ENCODE assay signal across 28 cellular contexts in genomic region chr11:118597556-118597955, GRCh38. TPM values are rescaled to one million over a fixed set of nuclear protein-coding genes. Genes with fewer than 3 reads are reported as not detected.
A peak's percentile ranks its signal among the peaks of the same experiment; 100 is the strongest.
DNase-seq lines count a peak whose midpoint lies in the region; ATAC-seq and TF ChIP-seq lines count a peak whose summit lies in the region.
"Had no signal": no experiment of that assay in that cellular context is flagged by ENCODE, and none has a peak within 500 bp of the region (broad histone marks: within the 10 kb centered on the region; RNA-seq: fewer than 3 reads in every experiment).

No MANE protein-coding gene starts in this region.

- no peak for DNase-seq in CD8-positive, alpha-beta T cell
- DNase-seq in left lobe of liver (ENCODE audit: low spot score): peak; percentile 52
- peak; percentile 19 for DNase-seq in posterior vena cava (ENCODE audit: low spot score)
- no peak for DNase-seq in globus pallidus (ENCODE audit: low spot score)
- DNase-seq in left lung: no peak
- no peak for DNase-seq in brain microvascular endothelial cell
- DNase-seq: AML-193, C1 segment of cervical spinal cord, Calu3, DMS79 treated with DMSO at 0.1 percent for 48 hours, GF-D8, HFFc6, IMR-90, KG1, MG63, NCI-H1105 treated with DMSO at 0.1 percent for 48 hours, NCI-H146, NCI-H1930, NCI-H2107, NCI-H446, NCI-H524 treated with DMSO at 0.1 percent for 48 hours, NCI-H774, SIG-M5, SK-N-SH had no signal

- H3K4me2 ChIP-seq in BLaER1 treated with 17β-estradiol and CSF1 and Interleukin-3, amounts not matched to agents 10 nM and 100 nM: peak overlapping the region in 1 of 11 experiments; percentile 74; a peak in 3 of 22 replicates
- H3K4me2 ChIP-seq: A549, SK-N-SH had no signal

- peak overlapping the region in 6 of 11 experiments; percentile 62 to 83 (median 78); a peak in 9 of 22 replicates for H3K27ac ChIP-seq in BLaER1 treated with 17β-estradiol and CSF1 and Interleukin-3, amounts not matched to agents 10 nM and 100 nM
- no peak overlapping the region for H3K27ac ChIP-seq in CD8-positive, alpha-beta T cell (ENCODE audit: low read depth, low read length)
- no peak overlapping the region for H3K27ac ChIP-seq in left lung
- H3K27ac ChIP-seq in brain microvascular endothelial cell: no peak overlapping the region
- H3K27ac ChIP-seq: A549 had no signal

- intact Hi-C loops in CD8-positive, alpha-beta T cell (cut with DNase I, micrococcal nuclease): no loop called here
- intact Hi-C loops in posterior vena cava (cut with DNase I) (no loop called here), left lung (cut with DNase I) (loop anchor here in 1 of 2 donors (10.0 kb wide), 1 partner anchor 57 kb away; no protein-coding TSS in a partner anchor)

- no peak overlapping the region for H3K4me3 ChIP-seq in BLaER1 treated with 17β-estradiol and CSF1 and Interleukin-3, amounts not matched to agents 10 nM and 100 nM
- no peak overlapping the region for H3K4me3 ChIP-seq in CD8-positive, alpha-beta T cell (ENCODE audit: low read depth, low read length)
- H3K4me3 ChIP-seq in left lung (no peak overlapping the region), brain microvascular endothelial cell (ENCODE audit: low read depth, low read length) (no peak overlapping the region)
- H3K4me3 ChIP-seq: A549, HAP-1, MG63 had no signal

- no peak overlapping the region for H3K9ac ChIP-seq in BLaER1 treated with 17β-estradiol and CSF1 and Interleukin-3, amounts not matched to agents 10 nM and 100 nM
- H3K9ac ChIP-seq: SK-N-SH had no signal

- H3K4me1 Mint-ChIP-seq in CD8-positive, alpha-beta T cell (ENCODE audit: low read depth): peaks cover 18% of the 10 kb centered on the region

- H3K4me1 ChIP-seq in BLaER1 treated with 17β-estradiol and CSF1 and Interleukin-3, amounts not matched to agents 10 nM and 100 nM: peaks cover 0 to 32% (median 29%) of the 10 kb centered on the region in 10 experiments; a peak in 18 of 20 replicates
- peaks cover 5% of the 10 kb centered on the region for H3K4me1 ChIP-seq in CD8-positive, alpha-beta T cell (ENCODE audit: insufficient read depth, low read length)
- H3K4me1 ChIP-seq in left lung: peaks cover 0 to 10% of the 10 kb centered on the region in 2 donors
- H3K4me1 ChIP-seq: A549, HAP-1 had no signal

- H3K27ac Mint-ChIP-seq in CD8-positive, alpha-beta T cell: peak overlapping the region; percentile 66
- H3K27ac Mint-ChIP-seq: HFFc6 had no signal

- no peaks in the 10 kb centered on the region for H3K27me3 Mint-ChIP-seq in CD8-positive, alpha-beta T cell (ENCODE audit: low read depth)

- H4K20me1 ChIP-seq in BLaER1 treated with 17β-estradiol and CSF1 and Interleukin-3, amounts not matched to agents 10 nM and 100 nM: peaks cover 0 to 90% (median 23%) of the 10 kb centered on the region in 11 experiments; a peak in 12 of 22 replicates

- peaks cover 84% of the 10 kb centered on the region for H3K36me3 Mint-ChIP-seq in CD8-positive, alpha-beta T cell

- H3K9me3 Mint-ChIP-seq in CD8-positive, alpha-beta T cell: no peaks in the 10 kb centered on the region
- H3K9me3 Mint-ChIP-seq: HFFc6 had no signal

- H3K4me3 Mint-ChIP-seq in CD8-positive, alpha-beta T cell: no peak overlapping the region
- H3K4me3 Mint-ChIP-seq: HFFc6 had no signal

- ATAC-seq in CD8-positive, alpha-beta T cell: no peak
- ATAC-seq in left lobe of liver (peak; percentile 71), left lung (no peak), GM21526 (IDR thresholded peaks at IDR 0.05; ENCODE audit: low FRiP score, unreplicated experiment) (no peak)
- ATAC-seq: A549 had no signal

- in situ Hi-C loops in brain microvascular endothelial cell (cut with HindIII; ENCODE audit: low pct_ligation_motif_present, low sequenced_read_pairs): no loop called here

- no peaks in the 10 kb centered on the region for H3K27me3 ChIP-seq in BLaER1 treated with 17β-estradiol and CSF1 and Interleukin-3, amounts not matched to agents 10 nM and 100 nM
- no peaks in the 10 kb centered on the region for H3K27me3 ChIP-seq in CD8-positive, alpha-beta T cell (ENCODE audit: insufficient read depth, low read length)
- H3K27me3 ChIP-seq in left lung (no peaks in the 10 kb centered on the region), brain microvascular endothelial cell (replicated peaks) (no peaks in the 10 kb centered on the region)
- H3K27me3 ChIP-seq: MG63 had no signal

- peaks cover 86 to 100% (median 98%) of the 10 kb centered on the region in 11 experiments for H3K36me3 ChIP-seq in BLaER1 treated with 17β-estradiol and CSF1 and Interleukin-3, amounts not matched to agents 10 nM and 100 nM
- H3K36me3 ChIP-seq in CD8-positive, alpha-beta T cell (ENCODE audit: insufficient read depth, low read length): peaks cover 54% of the 10 kb centered on the region
- H3K36me3 ChIP-seq in left lung (peaks cover 19 to 100% of the 10 kb centered on the region in 2 donors), brain microvascular endothelial cell (replicated peaks) (peaks cover 92% of the 10 kb centered on the region)

- TF ChIP-seq CTCF in CD8-positive, alpha-beta T cell (IDR thresholded peaks at IDR 0.05): no peak
- TF ChIP-seq CTCF in left lung (IDR thresholded peaks at IDR 0.05) (no peak), brain microvascular endothelial cell (IDR thresholded peaks at IDR 0.05; ENCODE audit: low read depth, low read length, missing control alignments) (no peak)

- POLR2A ChIA-PET in CD8-positive, alpha-beta T cell (lab: Charles Lee): interaction anchor here (1.5 kb wide), 1 partner anchor 10 kb away, joined by 3 read pairs; the partner anchor contains the start of gene PHLDB1

- no peaks in the 10 kb centered on the region for H3K9me3 ChIP-seq in BLaER1 treated with 17β-estradiol and CSF1 and Interleukin-3, amounts not matched to agents 10 nM and 100 nM (replicated peaks in 1 of 11)
- no peaks in the 10 kb centered on the region for H3K9me3 ChIP-seq in CD8-positive, alpha-beta T cell (ENCODE audit: low read length)
- H3K9me3 ChIP-seq in left lung: no peaks in the 10 kb centered on the region
- H3K9me3 ChIP-seq: A549, HAP-1, MG63, SK-N-SH had no signal

- CTCF ChIA-PET in CD8-positive, alpha-beta T cell (lab: Charles Lee): no interaction called here

RNA-seq across cellular contexts. Expression of gene PHLDB1, which starts 9.9 kb away (rescaled TPM):
- 1 to 10 TPM; 4.3 to 5.9 TPM for total RNA-seq in CD8-positive, alpha-beta T cell
- total RNA-seq in left lobe of liver: 7.5 TPM
- total RNA-seq in posterior vena cava: 100 to 1,000 TPM; 155 to 201 TPM
- total RNA-seq in left lung: 100 to 1,000 TPM in 1 of 2 donors, 10 to 100 TPM in 1; 76.5 to 120 TPM

RNA-seq across cellular contexts. Expression of gene ARCN1, which starts 25.3 kb away (rescaled TPM):
- 10 to 100 TPM; 77.8 to 81.2 TPM for total RNA-seq in CD8-positive, alpha-beta T cell
- total RNA-seq in left lobe of liver (61.0 TPM), posterior vena cava (100 to 1,000 TPM; 148 to 176 TPM), left lung (100 to 1,000 TPM; 141 to 163 TPM)

RNA-seq across cellular contexts. Expression of gene IFT46, which starts 31.8 kb away (rescaled TPM):
- total RNA-seq in CD8-positive, alpha-beta T cell: 1 to 10 TPM; 4.8 to 5.6 TPM
- total RNA-seq in left lobe of liver (5.4 TPM), posterior vena cava (10 to 100 TPM; 15.9 TPM), left lung (10 to 100 TPM; 15.6 to 19.1 TPM)

Comparison
In these comparisons a context has a peak if more than half of its experiments do, and no peak if none do; other contexts are left out.
1. H3K27ac ChIP-seq: peak in BLaER1 treated with 17β-estradiol and CSF1 and Interleukin-3, amounts not matched to agents 10 nM and 100 nM (6 of 11); none in CD8-positive, alpha-beta T cell (single experiment), left lung (0 of 2) and brain microvascular endothelial cell (single experiment).
2. DNase-seq: peak in left lobe of liver (single experiment) and posterior vena cava (single experiment); none in CD8-positive, alpha-beta T cell (0 of 7), globus pallidus (single experiment), left lung (0 of 2) and brain microvascular endothelial cell (single experiment).